Comparison of ENCODE assay signal across 1 cellular context in the genomic region with DNA sequence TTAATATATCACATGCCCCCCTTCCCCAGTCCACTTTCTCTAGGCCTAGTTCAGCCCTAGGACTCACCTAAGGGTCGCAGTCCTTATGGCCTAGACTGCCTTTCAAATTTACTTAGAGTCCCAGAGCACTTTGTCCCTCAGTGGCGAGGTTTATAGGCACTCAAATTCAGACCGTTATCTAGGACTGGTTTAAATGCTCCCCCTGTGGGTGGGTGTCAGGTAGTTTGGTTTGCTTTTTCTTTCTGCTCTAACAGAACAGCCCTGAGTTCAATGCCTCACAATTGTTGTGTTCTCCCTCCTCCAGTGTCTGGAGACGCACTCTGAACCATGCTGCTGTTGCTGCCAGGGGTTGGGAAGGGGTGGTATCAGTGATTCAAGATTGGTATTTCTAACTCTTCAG.
TF ChIP-seq lines count a peak whose summit lies in the region.

No MANE protein-coding gene starts in this region.

TF ChIP-seq in H1, 55 proteins besides CTCF, POLR2A, EP300 and RAD21:
- no peak for TF ChIP-seq KDM4A (IDR thresholded peaks at IDR 0.05; ENCODE audit: low read depth, low read length, severe bottlenecking)
- no peak for TF ChIP-seq POU5F1 (IDR thresholded peaks at IDR 0.05; ENCODE audit: low read depth, low read length)
- TF ChIP-seq HDAC2 (IDR thresholded peaks at IDR 0.05; ENCODE audit: borderline replicate concordance in 1 of 2, low read depth in 2 of 2, low read length in 2 of 2) = no peak
- TF ChIP-seq, protein P1, sequence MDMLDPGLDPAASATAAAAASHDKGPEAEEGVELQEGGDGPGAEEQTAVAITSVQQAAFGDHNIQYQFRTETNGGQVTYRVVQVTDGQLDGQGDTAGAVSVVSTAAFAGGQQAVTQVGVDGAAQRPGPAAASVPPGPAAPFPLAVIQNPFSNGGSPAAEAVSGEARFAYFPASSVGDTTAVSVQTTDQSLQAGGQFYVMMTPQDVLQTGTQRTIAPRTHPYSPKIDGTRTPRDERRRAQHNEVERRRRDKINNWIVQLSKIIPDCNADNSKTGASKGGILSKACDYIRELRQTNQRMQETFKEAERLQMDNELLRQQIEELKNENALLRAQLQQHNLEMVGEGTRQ (IDR thresholded peaks at IDR 0.05; ENCODE audit: low read length) = no peak
- no peak for TF ChIP-seq NANOG (IDR thresholded peaks at IDR 0.05; ENCODE audit: insufficient read depth, low read depth, low read length, poor library complexity, severe bottlenecking)
- no peak for TF ChIP-seq RXRA (IDR thresholded peaks at IDR 0.05; ENCODE audit: insufficient read depth, low read depth, low read length)
- no peak for TF ChIP-seq SP4 (IDR thresholded peaks at IDR 0.05; ENCODE audit: low read length)
- TF ChIP-seq CBX5 (IDR thresholded peaks at IDR 0.05; ENCODE audit: low read depth, low read length) = no peak
- no peak for TF ChIP-seq SIRT6 (IDR thresholded peaks at IDR 0.05; ENCODE audit: low read length)
- TF ChIP-seq BACH1 (IDR thresholded peaks at IDR 0.05; ENCODE audit: low read length) = no peak
- no peak for TF ChIP-seq JUN (IDR thresholded peaks at IDR 0.05; ENCODE audit: low read depth, low read length)
- TF ChIP-seq SRF (IDR thresholded peaks at IDR 0.05; ENCODE audit: low read depth, low read length) = no peak
- TF ChIP-seq CEBPB (IDR thresholded peaks at IDR 0.05; ENCODE audit: low read depth, low read length) = no peak
- no peak for TF ChIP-seq KDM1A (IDR thresholded peaks at IDR 0.05; ENCODE audit: borderline replicate concordance, low read length)
- no peak for TF ChIP-seq CTBP2 (IDR thresholded peaks at IDR 0.05; ENCODE audit: borderline replicate concordance, insufficient read depth, insufficient read length, low read length)
- no peak for TF ChIP-seq SUZ12 (IDR thresholded peaks at IDR 0.05; ENCODE audit: low read length)
